ENCODE assay signal across 1 cellular context in the genomic region with DNA sequence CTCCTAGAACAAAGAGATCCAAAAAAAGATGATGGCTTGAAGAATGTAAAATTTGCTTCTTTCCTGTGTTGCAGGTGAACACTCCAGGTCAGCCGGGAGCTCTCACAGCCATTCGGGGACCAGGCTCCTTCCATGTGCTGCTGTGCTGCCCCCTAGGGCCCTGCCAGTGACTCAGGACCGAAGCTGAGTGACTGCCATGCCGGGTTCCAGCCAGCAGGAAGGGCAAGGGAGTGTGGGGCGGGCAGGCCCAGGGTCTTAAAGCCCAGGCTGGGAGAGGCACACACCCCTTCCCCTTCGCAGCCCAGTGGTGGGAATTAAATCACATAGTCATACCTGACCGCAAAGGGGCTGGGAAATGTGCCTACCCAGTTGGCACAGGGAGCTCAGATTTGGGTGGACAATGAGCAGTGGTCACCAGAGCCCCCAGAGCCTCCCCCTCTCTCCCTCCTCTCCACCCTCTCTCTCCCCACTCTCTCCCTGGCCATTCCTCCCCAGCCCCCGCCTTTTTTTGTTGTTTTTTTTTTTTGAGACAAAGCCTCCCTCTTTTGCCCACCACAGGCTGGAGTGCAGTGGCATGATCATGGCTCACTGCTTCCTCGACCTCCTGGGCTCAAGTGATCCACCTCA.
TF ChIP-seq lines count a peak whose summit lies in the region.

No MANE protein-coding gene starts in this region.

TF ChIP-seq in HepG2, 621 proteins besides CTCF, POLR2A, EP300 and RAD21 (continued from another document and continues in another):
- TF ChIP-seq, protein P1, sequence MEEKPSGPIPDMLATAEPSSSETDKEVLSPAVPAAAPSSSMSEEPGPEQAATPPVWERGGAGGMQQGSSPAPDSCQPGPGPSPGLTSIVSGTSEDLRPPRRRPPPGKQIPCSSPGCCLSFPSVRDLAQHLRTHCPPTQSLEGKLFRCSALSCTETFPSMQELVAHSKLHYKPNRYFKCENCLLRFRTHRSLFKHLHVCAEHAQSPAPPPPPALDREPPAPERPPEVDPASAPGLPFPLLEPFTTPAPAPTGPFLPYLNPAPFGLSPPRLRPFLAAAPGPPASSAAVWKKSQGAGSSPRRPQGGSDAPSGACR (CRISPR knock-in tag; IDR thresholded peaks at IDR 0.05): no peak
- TF ChIP-seq MAFF (IDR thresholded peaks at IDR 0.05; ENCODE audit: low read depth, low read length): no peak
- peak; percentile 82 for TF ChIP-seq ZNF501 (CRISPR knock-in tag; IDR thresholded peaks at IDR 0.05)
- no peak for TF ChIP-seq KDM6A (CRISPR knock-in tag; IDR thresholded peaks at IDR 0.05; ENCODE audit: low read depth)
- TF ChIP-seq, protein P2, sequence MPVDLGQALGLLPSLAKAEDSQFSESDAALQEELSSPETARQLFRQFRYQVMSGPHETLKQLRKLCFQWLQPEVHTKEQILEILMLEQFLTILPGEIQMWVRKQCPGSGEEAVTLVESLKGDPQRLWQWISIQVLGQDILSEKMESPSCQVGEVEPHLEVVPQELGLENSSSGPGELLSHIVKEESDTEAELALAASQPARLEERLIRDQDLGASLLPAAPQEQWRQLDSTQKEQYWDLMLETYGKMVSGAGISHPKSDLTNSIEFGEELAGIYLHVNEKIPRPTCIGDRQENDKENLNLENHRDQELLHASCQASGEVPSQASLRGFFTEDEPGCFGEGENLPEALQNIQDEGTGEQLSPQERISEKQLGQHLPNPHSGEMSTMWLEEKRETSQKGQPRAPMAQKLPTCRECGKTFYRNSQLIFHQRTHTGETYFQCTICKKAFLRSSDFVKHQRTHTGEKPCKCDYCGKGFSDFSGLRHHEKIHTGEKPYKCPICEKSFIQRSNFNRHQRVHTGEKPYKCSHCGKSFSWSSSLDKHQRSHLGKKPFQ (CRISPR knock-in tag; IDR thresholded peaks at IDR 0.05; ENCODE audit: insufficient replicate concordance): no peak
- TF ChIP-seq NFATC3 (CRISPR knock-in tag; IDR thresholded peaks at IDR 0.05): no peak
- TF ChIP-seq ZFP41 (CRISPR knock-in tag; IDR thresholded peaks at IDR 0.05; ENCODE audit: borderline replicate concordance): no peak
- TF ChIP-seq DR1 (CRISPR knock-in tag; IDR thresholded peaks at IDR 0.05): peak; percentile 58; the same call in 1 of the 2 replicates
- no peak for TF ChIP-seq ZNF460 (CRISPR knock-in tag; IDR thresholded peaks at IDR 0.05; ENCODE audit: borderline replicate concordance)
- peak; percentile 80 for TF ChIP-seq RXRB (CRISPR knock-in tag; IDR thresholded peaks at IDR 0.05; ENCODE audit: borderline replicate concordance)
- 0 out of 2 replicates have a peak, but pooled peaks have one; percentile 40 for TF ChIP-seq GLI4 (CRISPR knock-in tag; IDR thresholded peaks at IDR 0.05; ENCODE audit: borderline replicate concordance)
- TF ChIP-seq TEAD2 (CRISPR knock-in tag; IDR thresholded peaks at IDR 0.05): no peak
- peak; percentile 18; the same call in 1 of the 2 replicates for TF ChIP-seq CHD2 (IDR thresholded peaks at IDR 0.05; ENCODE audit: low read depth, low read length)
- TF ChIP-seq IRF2 (CRISPR knock-in tag; IDR thresholded peaks at IDR 0.05): peak; percentile 90
- TF ChIP-seq, protein P3, sequence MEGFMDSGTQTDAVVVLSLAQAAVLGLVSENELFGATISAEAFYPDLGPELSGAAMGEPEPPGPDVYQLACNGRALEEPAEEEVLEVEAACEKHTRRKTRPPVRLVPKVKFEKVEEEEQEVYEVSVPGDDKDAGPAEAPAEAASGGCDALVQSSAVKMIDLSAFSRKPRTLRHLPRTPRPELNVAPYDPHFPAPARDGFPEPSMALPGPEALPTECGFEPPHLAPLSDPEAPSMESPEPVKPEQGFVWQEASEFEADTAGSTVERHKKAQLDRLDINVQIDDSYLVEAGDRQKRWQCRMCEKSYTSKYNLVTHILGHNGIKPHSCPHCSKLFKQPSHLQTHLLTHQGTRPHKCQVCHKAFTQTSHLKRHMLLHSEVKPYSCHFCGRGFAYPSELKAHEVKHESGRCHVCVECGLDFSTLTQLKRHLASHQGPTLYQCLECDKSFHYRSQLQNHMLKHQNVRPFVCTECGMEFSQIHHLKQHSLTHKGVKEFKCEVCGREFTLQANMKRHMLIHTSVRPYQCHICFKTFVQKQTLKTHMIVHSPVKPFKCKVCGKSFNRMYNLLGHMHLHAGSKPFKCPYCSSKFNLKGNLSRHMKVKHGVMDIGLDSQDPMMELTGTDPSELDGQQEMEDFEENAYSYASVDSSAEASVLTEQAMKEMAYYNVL (CRISPR knock-in tag; IDR thresholded peaks at IDR 0.05; ENCODE audit: borderline replicate concordance): 0 out of 2 replicates have a peak, but pooled peaks have one; percentile 71
- TF ChIP-seq, protein P4, sequence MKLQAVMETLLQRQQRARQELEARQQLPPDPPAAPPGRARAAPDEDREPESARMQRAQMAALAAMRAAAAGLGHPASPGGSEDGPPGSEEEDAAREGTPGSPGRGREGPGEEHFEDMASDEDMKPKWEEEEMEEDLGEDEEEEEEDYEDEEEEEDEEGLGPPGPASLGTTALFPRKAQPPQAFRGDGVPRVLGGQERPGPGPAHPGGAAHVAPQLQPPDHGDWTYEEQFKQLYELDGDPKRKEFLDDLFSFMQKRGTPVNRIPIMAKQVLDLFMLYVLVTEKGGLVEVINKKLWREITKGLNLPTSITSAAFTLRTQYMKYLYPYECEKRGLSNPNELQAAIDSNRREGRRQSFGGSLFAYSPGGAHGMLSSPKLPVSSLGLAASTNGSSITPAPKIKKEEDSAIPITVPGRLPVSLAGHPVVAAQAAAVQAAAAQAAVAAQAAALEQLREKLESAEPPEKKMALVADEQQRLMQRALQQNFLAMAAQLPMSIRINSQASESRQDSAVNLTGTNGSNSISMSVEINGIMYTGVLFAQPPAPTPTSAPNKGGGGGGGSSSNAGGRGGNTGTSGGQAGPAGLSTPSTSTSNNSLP (IDR thresholded peaks at IDR 0.05; ENCODE audit: low read depth, low read length): no peak
- no peak for TF ChIP-seq GTF2F1 (IDR thresholded peaks at IDR 0.05; ENCODE audit: low read length)
- TF ChIP-seq CEBPB (IDR thresholded peaks at IDR 0.05; ENCODE audit: borderline replicate concordance, low read depth, low read length): no peak
- no peak for TF ChIP-seq SP2 (CRISPR knock-in tag; IDR thresholded peaks at IDR 0.05)
- peak; percentile 70; the same call in 1 of the 2 replicates for TF ChIP-seq ISL2 (CRISPR knock-in tag; IDR thresholded peaks at IDR 0.05)
- no peak for TF ChIP-seq ZC3H4 (CRISPR knock-in tag; IDR thresholded peaks at IDR 0.05; ENCODE audit: borderline replicate concordance)
- TF ChIP-seq ZNF17 (CRISPR knock-in tag; IDR thresholded peaks at IDR 0.05): no peak
- TF ChIP-seq YEATS2 (CRISPR knock-in tag; IDR thresholded peaks at IDR 0.05; ENCODE audit: borderline replicate concordance): peak; percentile 60; the same call in 1 of the 2 replicates
- TF ChIP-seq MBNL3 (CRISPR knock-in tag; conservative IDR thresholded peaks at IDR 0.05): no peak
- TF ChIP-seq ZNF251 (CRISPR knock-in tag; IDR thresholded peaks at IDR 0.05): no peak
- TF ChIP-seq NAIF1 (CRISPR knock-in tag; IDR thresholded peaks at IDR 0.05; ENCODE audit: borderline replicate concordance): no peak
- no peak for TF ChIP-seq JUNB (CRISPR knock-in tag; IDR thresholded peaks at IDR 0.05; ENCODE audit: borderline replicate concordance)
- peak; percentile 79 for TF ChIP-seq MIER2 (CRISPR knock-in tag; IDR thresholded peaks at IDR 0.05)
- no peak for TF ChIP-seq CENPX (CRISPR knock-in tag; IDR thresholded peaks at IDR 0.05)
- peak; percentile 81; the same call in 1 of the 2 replicates for TF ChIP-seq KDM5B (CRISPR knock-in tag; IDR thresholded peaks at IDR 0.05; ENCODE audit: borderline replicate concordance)
- no peak for TF ChIP-seq SKI (IDR thresholded peaks at IDR 0.05; ENCODE audit: partially characterized antibody)
- TF ChIP-seq ZBTB1 (CRISPR knock-in tag; IDR thresholded peaks at IDR 0.05; ENCODE audit: borderline replicate concordance): no peak
- TF ChIP-seq ZNF292 (CRISPR knock-in tag; IDR thresholded peaks at IDR 0.05; ENCODE audit: borderline replicate concordance, low read depth): peak; percentile 73; the same call in 1 of the 2 replicates
- no peak for TF ChIP-seq ZNF549 (CRISPR knock-in tag; IDR thresholded peaks at IDR 0.05)
- TF ChIP-seq SRF (IDR thresholded peaks at IDR 0.05; ENCODE audit: low read depth, low read length): no peak
- TF ChIP-seq FOXP1 (IDR thresholded peaks at IDR 0.05): no peak
- TF ChIP-seq FOXP1 (CRISPR knock-in tag; IDR thresholded peaks at IDR 0.05): no peak
- TF ChIP-seq ZNF773 (CRISPR knock-in tag; IDR thresholded peaks at IDR 0.05; ENCODE audit: borderline replicate concordance): no peak
- no peak for TF ChIP-seq ZNF207 (IDR thresholded peaks at IDR 0.05; ENCODE audit: borderline replicate concordance)
- TF ChIP-seq, protein P5, sequence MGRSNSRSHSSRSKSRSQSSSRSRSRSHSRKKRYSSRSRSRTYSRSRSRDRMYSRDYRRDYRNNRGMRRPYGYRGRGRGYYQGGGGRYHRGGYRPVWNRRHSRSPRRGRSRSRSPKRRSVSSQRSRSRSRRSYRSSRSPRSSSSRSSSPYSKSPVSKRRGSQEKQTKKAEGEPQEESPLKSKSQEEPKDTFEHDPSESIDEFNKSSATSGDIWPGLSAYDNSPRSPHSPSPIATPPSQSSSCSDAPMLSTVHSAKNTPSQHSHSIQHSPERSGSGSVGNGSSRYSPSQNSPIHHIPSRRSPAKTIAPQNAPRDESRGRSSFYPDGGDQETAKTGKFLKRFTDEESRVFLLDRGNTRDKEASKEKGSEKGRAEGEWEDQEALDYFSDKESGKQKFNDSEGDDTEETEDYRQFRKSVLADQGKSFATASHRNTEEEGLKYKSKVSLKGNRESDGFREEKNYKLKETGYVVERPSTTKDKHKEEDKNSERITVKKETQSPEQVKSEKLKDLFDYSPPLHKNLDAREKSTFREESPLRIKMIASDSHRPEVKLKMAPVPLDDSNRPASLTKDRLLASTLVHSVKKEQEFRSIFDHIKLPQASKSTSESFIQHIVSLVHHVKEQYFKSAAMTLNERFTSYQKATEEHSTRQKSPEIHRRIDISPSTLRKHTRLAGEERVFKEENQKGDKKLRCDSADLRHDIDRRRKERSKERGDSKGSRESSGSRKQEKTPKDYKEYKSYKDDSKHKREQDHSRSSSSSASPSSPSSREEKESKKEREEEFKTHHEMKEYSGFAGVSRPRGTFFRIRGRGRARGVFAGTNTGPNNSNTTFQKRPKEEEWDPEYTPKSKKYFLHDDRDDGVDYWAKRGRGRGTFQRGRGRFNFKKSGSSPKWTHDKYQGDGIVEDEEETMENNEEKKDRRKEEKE (IDR thresholded peaks at IDR 0.05): no peak
- TF ChIP-seq SIN3B (IDR thresholded peaks at IDR 0.05; ENCODE audit: low read length): peak; percentile 60; the same call in 1 of the 2 replicates
- TF ChIP-seq CCDC6 (CRISPR knock-in tag; IDR thresholded peaks at IDR 0.05): no peak
- TF ChIP-seq ARNT (IDR thresholded peaks at IDR 0.05): no peak
- 0 out of 2 replicates have a peak, but pooled peaks have one; percentile 62 for TF ChIP-seq ZNF615 (CRISPR knock-in tag; IDR thresholded peaks at IDR 0.05; ENCODE audit: borderline replicate concordance)
- peak; percentile 67 for TF ChIP-seq JARID2 (CRISPR knock-in tag; IDR thresholded peaks at IDR 0.05; ENCODE audit: insufficient replicate concordance)
- TF ChIP-seq RBM39 (IDR thresholded peaks at IDR 0.05; ENCODE audit: low read depth, low read length, poor library complexity, severe bottlenecking): peak; percentile 87
- TF ChIP-seq POLR2AphosphoS2 (IDR thresholded peaks at IDR 0.05; ENCODE audit: low read depth, low read length): no peak
- TF ChIP-seq, protein P6, sequence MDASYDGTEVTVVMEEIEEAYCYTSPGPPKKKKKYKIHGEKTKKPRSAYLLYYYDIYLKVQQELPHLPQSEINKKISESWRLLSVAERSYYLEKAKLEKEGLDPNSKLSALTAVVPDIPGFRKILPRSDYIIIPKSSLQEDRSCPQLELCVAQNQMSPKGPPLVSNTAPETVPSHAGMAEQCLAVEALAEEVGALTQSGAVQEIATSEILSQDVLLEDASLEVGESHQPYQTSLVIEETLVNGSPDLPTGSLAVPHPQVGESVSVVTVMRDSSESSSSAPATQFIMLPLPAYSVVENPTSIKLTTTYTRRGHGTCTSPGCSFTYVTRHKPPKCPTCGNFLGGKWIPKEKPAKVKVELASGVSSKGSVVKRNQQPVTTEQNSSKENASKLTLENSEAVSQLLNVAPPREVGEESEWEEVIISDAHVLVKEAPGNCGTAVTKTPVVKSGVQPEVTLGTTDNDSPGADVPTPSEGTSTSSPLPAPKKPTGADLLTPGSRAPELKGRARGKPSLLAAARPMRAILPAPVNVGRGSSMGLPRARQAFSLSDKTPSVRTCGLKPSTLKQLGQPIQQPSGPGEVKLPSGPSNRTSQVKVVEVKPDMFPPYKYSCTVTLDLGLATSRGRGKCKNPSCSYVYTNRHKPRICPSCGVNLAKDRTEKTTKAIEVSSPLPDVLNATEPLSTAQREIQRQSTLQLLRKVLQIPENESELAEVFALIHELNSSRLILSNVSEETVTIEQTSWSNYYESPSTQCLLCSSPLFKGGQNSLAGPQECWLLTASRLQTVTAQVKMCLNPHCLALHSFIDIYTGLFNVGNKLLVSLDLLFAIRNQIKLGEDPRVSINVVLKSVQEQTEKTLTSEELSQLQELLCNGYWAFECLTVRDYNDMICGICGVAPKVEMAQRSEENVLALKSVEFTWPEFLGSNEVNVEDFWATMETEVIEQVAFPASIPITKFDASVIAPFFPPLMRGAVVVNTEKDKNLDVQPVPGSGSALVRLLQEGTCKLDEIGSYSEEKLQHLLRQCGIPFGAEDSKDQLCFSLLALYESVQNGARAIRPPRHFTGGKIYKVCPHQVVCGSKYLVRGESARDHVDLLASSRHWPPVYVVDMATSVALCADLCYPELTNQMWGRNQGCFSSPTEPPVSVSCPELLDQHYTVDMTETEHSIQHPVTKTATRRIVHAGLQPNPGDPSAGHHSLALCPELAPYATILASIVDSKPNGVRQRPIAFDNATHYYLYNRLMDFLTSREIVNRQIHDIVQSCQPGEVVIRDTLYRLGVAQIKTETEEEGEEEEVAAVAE (CRISPR knock-in tag; IDR thresholded peaks at IDR 0.05; ENCODE audit: borderline replicate concordance): peak; percentile 45; the same call in 1 of the 2 replicates
- no peak for TF ChIP-seq SMAD9 (CRISPR knock-in tag; IDR thresholded peaks at IDR 0.05)
- TF ChIP-seq TCF12 (IDR thresholded peaks at IDR 0.05): no peak
- TF ChIP-seq TCF12 (CRISPR knock-in tag; IDR thresholded peaks at IDR 0.05): peak; percentile 57; the same call in 1 of the 2 replicates
- TF ChIP-seq ZBTB38 (CRISPR knock-in tag; IDR thresholded peaks at IDR 0.05): peak; percentile 93
- peak; percentile 79 for TF ChIP-seq ZNF317 (CRISPR knock-in tag; IDR thresholded peaks at IDR 0.05)
- peak; percentile 93 for TF ChIP-seq ZBTB7A (CRISPR knock-in tag; IDR thresholded peaks at IDR 0.05)
- TF ChIP-seq NCOR1 (IDR thresholded peaks at IDR 0.05; ENCODE audit: borderline replicate concordance, low read length): no peak
- TF ChIP-seq ATF1 (CRISPR knock-in tag; IDR thresholded peaks at IDR 0.05): no peak
